ENCODE assay signal across 8 cellular contexts in the genomic region with DNA sequence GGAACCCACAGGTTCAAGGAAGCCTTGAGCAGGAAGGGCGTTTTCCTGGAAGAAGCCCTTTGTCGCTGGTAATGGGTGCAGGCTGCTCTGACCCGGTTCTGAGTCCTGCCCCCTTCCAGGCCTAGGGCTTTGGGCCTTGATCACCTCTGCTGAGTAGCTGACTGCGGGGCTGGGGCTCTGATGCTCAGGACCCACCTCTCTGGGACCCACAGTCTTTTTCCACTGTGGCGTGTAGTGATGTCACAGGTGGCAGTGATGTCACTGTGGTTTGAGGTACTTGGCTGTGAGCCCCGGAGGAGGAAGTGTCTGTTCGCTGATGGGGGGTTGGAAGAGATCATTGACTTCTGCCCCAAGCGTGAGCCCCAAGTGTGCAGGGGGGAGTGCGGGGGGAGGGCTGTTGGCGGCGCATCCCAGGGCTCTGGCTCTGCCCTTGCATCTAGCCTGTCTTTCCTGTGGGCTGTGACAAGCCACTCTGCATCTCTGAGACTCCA. TPM values are rescaled to one million over a fixed set of nuclear protein-coding genes. Genes with fewer than 3 reads are reported as not detected.
DNase-seq lines count a peak whose midpoint lies in the region; ATAC-seq and TF ChIP-seq lines count a peak whose summit lies in the region.
"Had no signal": no experiment of that assay in that cellular context is flagged by ENCODE, and none has a peak within 500 bp of the region (broad histone marks: within the 10 kb centered on the region; RNA-seq: fewer than 3 reads in every experiment).

No MANE protein-coding gene starts in this region.

- intact Hi-C loops in naive thymus-derived CD4-positive, alpha-beta T cell (cut with micrococcal nuclease): loop anchor here in 1 of 2 donors (1.0 kb wide), 1 partner anchor 40 kb away; no protein-coding TSS in a partner anchor
- intact Hi-C loops in stomach (cut with DNase I; ENCODE audit: low total_unique reads): no loop called here

- no peaks in the 10 kb centered on the region for H3K27me3 ChIP-seq in naive thymus-derived CD4-positive, alpha-beta T cell (ENCODE audit: control insufficient read depth in 2 of 2, insufficient read depth in 2 of 2, low read length in 2 of 2)
- H3K27me3 ChIP-seq in stomach: no peaks in the 10 kb centered on the region

- WGBS in stomach, 5 donors: 69 to 77% (median 74%) methylated on average over 7 to 11 of the region's 11 CpGs

- TF ChIP-seq POLR2A in stomach (IDR thresholded peaks at IDR 0.05): no peak

- peak overlapping the region; percentile 65 for H3K4me3 Mint-ChIP-seq in T-helper 17 cell
- H3K4me3 Mint-ChIP-seq in activated naive CD8-positive, alpha-beta T cell: peak overlapping the region; percentile 77
- H3K4me3 Mint-ChIP-seq in naive thymus-derived CD4-positive, alpha-beta T cell: peak overlapping the region; percentile 68 to 87 (median 76)

- H3K27ac Mint-ChIP-seq in T-helper 17 cell: peak overlapping the region; percentile 100
- peak overlapping the region; percentile 97 for H3K27ac Mint-ChIP-seq in activated naive CD8-positive, alpha-beta T cell
- peak overlapping the region; percentile 90 to 100 (median 98) for H3K27ac Mint-ChIP-seq in naive thymus-derived CD4-positive, alpha-beta T cell

- peak; percentile 71 to 89 (median 87) for DNase-seq in T-helper 17 cell
- peak; percentile 73 to 99 (median 93) for DNase-seq in naive thymus-derived CD4-positive, alpha-beta T cell
- DNase-seq in stomach: peak; percentile 73

- POLR2A ChIA-PET in naive thymus-derived CD4-positive, alpha-beta T cell (lab: Charles Lee): interaction anchor here (0.7 to 8.2 kb wide), 4 partner anchors 13 to 41 kb away, joined by 4 to 125 read pairs (median 13); no protein-coding TSS in a partner anchor

- peaks cover 80% of the 10 kb centered on the region for H3K4me1 Mint-ChIP-seq in T-helper 17 cell
- H3K4me1 Mint-ChIP-seq in activated naive CD8-positive, alpha-beta T cell (ENCODE audit: low read depth): peaks cover 89% of the 10 kb centered on the region
- H3K4me1 Mint-ChIP-seq in naive thymus-derived CD4-positive, alpha-beta T cell: peaks cover 59 to 94% (median 91%) of the 10 kb centered on the region in 7 donors

- H3K36me3 Mint-ChIP-seq in T-helper 17 cell (ENCODE audit: low read depth): peaks cover 10% of the 10 kb centered on the region
- H3K36me3 Mint-ChIP-seq in activated naive CD8-positive, alpha-beta T cell: peaks cover 15% of the 10 kb centered on the region
- peaks cover 0 to 50% (median 5%) of the 10 kb centered on the region in 5 donors for H3K36me3 Mint-ChIP-seq in naive thymus-derived CD4-positive, alpha-beta T cell

- no peak for TF ChIP-seq EP300 in stomach (IDR thresholded peaks at IDR 0.05)

- H3K9me3 Mint-ChIP-seq in activated naive CD8-positive, alpha-beta T cell (ENCODE audit: low read depth): peaks cover 4% of the 10 kb centered on the region
- peaks cover 0 to 3% (median 0%) of the 10 kb centered on the region in 11 donors for H3K9me3 Mint-ChIP-seq in naive thymus-derived CD4-positive, alpha-beta T cell

- H3K27me3 Mint-ChIP-seq in T-helper 17 cell: no peaks in the 10 kb centered on the region
- no peaks in the 10 kb centered on the region for H3K27me3 Mint-ChIP-seq in activated naive CD8-positive, alpha-beta T cell
- H3K27me3 Mint-ChIP-seq in naive thymus-derived CD4-positive, alpha-beta T cell: no peaks in the 10 kb centered on the region

- H3K27ac ChIP-seq in naive thymus-derived CD4-positive, alpha-beta T cell (ENCODE audit: low read depth, low read length): peak overlapping the region; percentile 92
- H3K27ac ChIP-seq in stomach: peak overlapping the region; percentile 49 to 93 (median 80)
- H3K27ac ChIP-seq: KMS-11 had no signal

- no peaks in the 10 kb centered on the region for H3K9me3 ChIP-seq in T-helper 17 cell (ENCODE audit: control insufficient read depth, low read length, poor library complexity, severe bottlenecking)
- H3K9me3 ChIP-seq in naive thymus-derived CD4-positive, alpha-beta T cell (ENCODE audit: control insufficient read depth in 2 of 3, low read length in 3 of 3): no peaks in the 10 kb centered on the region
- no peaks in the 10 kb centered on the region for H3K9me3 ChIP-seq in stomach

- TF ChIP-seq CTCF in stomach (IDR thresholded peaks at IDR 0.05): no peak

- CTCF ChIA-PET in naive thymus-derived CD4-positive, alpha-beta T cell (lab: Charles Lee): interaction anchor here (0.7 to 1.2 kb wide), 3 partner anchors 42 to 59 kb away, joined by 3 read pairs; no protein-coding TSS in a partner anchor

- ATAC-seq in T-helper 17 cell (peak; percentile 65), HG02973 (IDR thresholded peaks at IDR 0.05; ENCODE audit: unreplicated experiment) (no peak), HG03565 (IDR thresholded peaks at IDR 0.05; ENCODE audit: unreplicated experiment) (no peak), HG03571 (IDR thresholded peaks at IDR 0.05; ENCODE audit: unreplicated experiment) (no peak)
- ATAC-seq in naive thymus-derived CD4-positive, alpha-beta T cell: peak; percentile 74

- peak overlapping the region; percentile 6 for H3K4me3 ChIP-seq in naive thymus-derived CD4-positive, alpha-beta T cell (ENCODE audit: low read length)
- H3K4me3 ChIP-seq in stomach: peak overlapping the region in 1 of 4 donors; percentile 9

- peaks cover 65 to 85% of the 10 kb centered on the region in 2 donors for H3K4me1 ChIP-seq in naive thymus-derived CD4-positive, alpha-beta T cell (ENCODE audit: control insufficient read depth in 2 of 2, insufficient read depth in 2 of 2, low read length in 2 of 2)
- peaks cover 43 to 92% (median 75%) of the 10 kb centered on the region in 4 donors for H3K4me1 ChIP-seq in stomach

- no peaks in the 10 kb centered on the region for H3K36me3 ChIP-seq in naive thymus-derived CD4-positive, alpha-beta T cell (ENCODE audit: control insufficient read depth in 2 of 3, insufficient read depth in 3 of 3, low read length in 3 of 3)
- H3K36me3 ChIP-seq in stomach: peaks cover 0 to 5% (median 0%) of the 10 kb centered on the region in 4 donors

RNA-seq across cellular contexts. Expression of gene TNFRSF1B, which starts 6.9 kb away (rescaled TPM):
- 100 to 1,000 TPM; 127 to 132 TPM for total RNA-seq in T-helper 17 cell
- 100 to 1,000 TPM in 2 of 5 experiments, 10 to 100 TPM in 3; 38.6 to 278 (median 60.3) TPM for total RNA-seq in naive thymus-derived CD4-positive, alpha-beta T cell
- polyA plus RNA-seq in naive thymus-derived CD4-positive, alpha-beta T cell: 10 to 100 TPM; 30.1 to 48.2 TPM
- total RNA-seq in stomach: 10 to 100 TPM in 4 of 5 donors, 1 to 10 TPM in 1; 7.1 to 24.3 (median 14.9) TPM
- polyA plus RNA-seq in stomach: 1 to 10 TPM; 5.4 to 8.4 (median 7.8) TPM

RNA-seq across cellular contexts. Expression of gene VPS13D, which starts 56.2 kb away (rescaled TPM):
- total RNA-seq in T-helper 17 cell (10 to 100 TPM; 63.5 to 67.6 TPM), stomach (100 to 1,000 TPM in 1 of 5 donors, 10 to 100 TPM in 4; 57.1 to 106 (median 76.5) TPM)
- 10 to 100 TPM; 43.8 to 94.4 (median 77.3) TPM for total RNA-seq in naive thymus-derived CD4-positive, alpha-beta T cell
- 10 to 100 TPM in 1 of 2 donors, 1 to 10 TPM in 1; 6.5 to 13.5 TPM for polyA plus RNA-seq in naive thymus-derived CD4-positive, alpha-beta T cell
- polyA plus RNA-seq in stomach: 10 to 100 TPM in 1 of 3 donors, 1 to 10 TPM in 2; 6.7 to 17.3 (median 9.0) TPM

Comparison
In these comparisons a context has a peak if more than half of its experiments do, and no peak if none do; other contexts are left out.
1. ATAC-seq: peak in T-helper 17 cell (single experiment) and naive thymus-derived CD4-positive, alpha-beta T cell (single experiment); none in HG02973 (single experiment), HG03565 (single experiment) and HG03571 (single experiment).
2. Peak in every context shown above with its lines, with median percentiles within 50 percentile points of each other: DNase-seq, H3K27ac Mint-ChIP-seq and H3K4me3 Mint-ChIP-seq.